17 cellular contexts compared by ENCODE assay signal in the genomic region with DNA sequence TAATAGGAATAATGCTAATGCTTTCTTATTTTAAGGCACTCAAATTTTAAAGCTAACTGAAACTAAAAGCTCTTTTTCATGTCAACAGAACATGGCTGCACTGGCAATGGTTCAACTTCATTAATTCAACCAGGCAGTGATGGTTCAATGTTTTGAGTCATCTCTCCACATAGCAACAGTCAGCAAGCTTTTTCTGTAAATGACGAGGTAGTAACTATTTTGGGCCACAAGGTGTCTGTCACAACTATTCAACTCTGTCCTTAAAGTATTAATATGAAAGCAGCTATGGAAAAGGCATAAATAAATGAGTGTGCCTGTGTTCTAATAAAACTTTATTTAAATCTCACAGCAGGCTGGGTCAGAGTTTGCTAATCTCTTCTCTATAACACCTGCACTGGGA.
DNase-seq lines count a peak whose midpoint lies in the region; TF ChIP-seq lines count a peak whose summit lies in the region.
"Had no signal": no experiment of that assay in that cellular context is flagged by ENCODE, and none has a peak within 500 bp of the region (broad histone marks: within the 10 kb centered on the region; RNA-seq: fewer than 3 reads in every experiment).

No MANE protein-coding gene starts in this region.

- H3K9me3 ChIP-seq in A673 (ENCODE audit: low read depth, low read length, poor library complexity, severe bottlenecking) (no peaks in the 10 kb centered on the region), SK-N-SH (no peaks in the 10 kb centered on the region)
- H3K9me3 ChIP-seq: prostate gland, SJSA1 had no signal

- no peak for TF ChIP-seq EP300 in SK-N-SH (IDR thresholded peaks at IDR 0.05; ENCODE audit: borderline replicate concordance in 1 of 2, low read depth in 1 of 2, low read length in 1 of 2)

- H3K27ac ChIP-seq in A673 (ENCODE audit: low read depth, low read length, poor library complexity, severe bottlenecking), result no peak overlapping the region
- no peak overlapping the region for H3K27ac ChIP-seq in SK-N-SH (ENCODE audit: low read depth in 2 of 2, low read length in 1 of 2)
- H3K27ac ChIP-seq: prostate gland, SJSA1 had no signal

- H3F3A ChIP-seq in SK-N-SH (replicated peaks; ENCODE audit: insufficient read depth), result no peaks in the 10 kb centered on the region

- DNase-seq in A673 (ENCODE audit: low spot score), result peak; percentile 4
- peak; percentile 12 for DNase-seq in H4 (ENCODE audit: low spot score)
- DNase-seq in SK-N-SH, result no peak
- DNase-seq in fibroblast of pulmonary artery (ENCODE audit: low read depth), result peak; percentile 47
- DNase-seq in stimulated activated CD4-positive, alpha-beta T cell treated with anti-CD3 and anti-CD28 coated beads, Interleukin-4, amount 100 ng/mL, for 4 hours, result no peak
- DNase-seq in CD14-positive monocyte (ENCODE audit: low spot score), result no peak
- no peak for DNase-seq in NCI-H1092 treated with DMSO at 0.1 percent for 48 hours (lab: John Stamatoyannopoulos, UW)
- no peak for DNase-seq in activated naive CD4-positive, alpha-beta T cell treated with anti-CD3 and anti-CD28 coated beads, Interleukin-2, amount 10 ng/mL, durations not matched to agents 7 days and 5 days
- DNase-seq: activated CD4-positive, alpha-beta T cell treated with anti-CD3 and anti-CD28 coated beads for 1 hour; activated T-cell treated with anti-CD3 and anti-CD28 coated beads, Interleukin-2, amount 50 U/mL, for 24 hours; C1 segment of cervical spinal cord; erythroblast; NCI-H1048; stimulated activated CD4-positive, alpha-beta T cell treated with anti-CD3 and anti-CD28 coated beads, Interleukin-4, amount 100 ng/mL, for 1 hour had no signal

- H3K79me2 ChIP-seq in SK-N-SH (ENCODE audit: insufficient read depth), result no peaks in the 10 kb centered on the region

- no peak overlapping the region for H3K4me3 ChIP-seq in A673 (ENCODE audit: low read depth, low read length, poor library complexity, severe bottlenecking)
- no peak overlapping the region for H3K4me3 ChIP-seq in SK-N-SH (ENCODE audit: low read depth in 2 of 2, low read length in 1 of 2)
- no peak overlapping the region for H3K4me3 ChIP-seq in fibroblast of pulmonary artery (replicated peaks; ENCODE audit: low read depth, low read length)
- H3K4me3 ChIP-seq: prostate gland, SJSA1 had no signal

- H3K4me2 ChIP-seq in SK-N-SH, result no peak overlapping the region

- no peak overlapping the region for H3K9ac ChIP-seq in SK-N-SH

- no peaks in the 10 kb centered on the region for H3K27me3 ChIP-seq in A673 (replicated peaks; ENCODE audit: insufficient read depth, low read depth, low read length, poor library complexity)
- H3K27me3 ChIP-seq in SK-N-SH (ENCODE audit: insufficient read depth), result no peaks in the 10 kb centered on the region
- H3K27me3 ChIP-seq: SJSA1 had no signal

- no peak for TF ChIP-seq CTCF in A673 (conservative IDR thresholded peaks at IDR 0.05; ENCODE audit: low read depth, low read length)
- peak; percentile 33 for TF ChIP-seq CTCF in SK-N-SH (IDR thresholded peaks at IDR 0.05)
- peak; percentile 15 for TF ChIP-seq CTCF in fibroblast of pulmonary artery (IDR thresholded peaks at IDR 0.05; ENCODE audit: low read length, missing control alignments)
- TF ChIP-seq CTCF in CD14-positive monocyte (IDR thresholded peaks at IDR 0.05), result no peak

- no peaks in the 10 kb centered on the region for H4K20me1 ChIP-seq in SK-N-SH (ENCODE audit: insufficient read depth)

- no peaks in the 10 kb centered on the region for H3K4me1 Mint-ChIP-seq in CD14-positive monocyte
- no peaks in the 10 kb centered on the region for H3K4me1 Mint-ChIP-seq in activated naive CD4-positive, alpha-beta T cell treated with anti-CD3 and anti-CD28 coated beads, Interleukin-2, amount 10 ng/mL, durations not matched to agents 7 days and 5 days

- no peaks in the 10 kb centered on the region for H3K9me2 ChIP-seq in SK-N-SH

- no peak overlapping the region for H3K27ac Mint-ChIP-seq in CD14-positive monocyte
- no peak overlapping the region for H3K27ac Mint-ChIP-seq in activated naive CD4-positive, alpha-beta T cell treated with anti-CD3 and anti-CD28 coated beads, Interleukin-2, amount 10 ng/mL, durations not matched to agents 7 days and 5 days
- H3K27ac Mint-ChIP-seq: activated T-cell treated with anti-CD3 and anti-CD28 coated beads, Interleukin-2, amount 50 U/mL, for 24 hours; stimulated activated naive CD8-positive, alpha-beta T cell treated with anti-CD3 and anti-CD28 coated beads, Interleukin-15, Interleukin-2, amounts not matched to agents 100 ng/mL and 50 ng/mL, for 24 hours had no signal

- no TSS peak for BruUV-seq in A673 (replicated peaks; lab: Mats Ljungman, UMichigan)

- WGBS in SK-N-SH (ENCODE audit: low lambda C conversion rate), result 33% methylated on average over 1 of the region's 1 CpG

- no peaks in the 10 kb centered on the region for H3K36me3 Mint-ChIP-seq in CD14-positive monocyte
- H3K36me3 Mint-ChIP-seq in activated naive CD4-positive, alpha-beta T cell treated with anti-CD3 and anti-CD28 coated beads, Interleukin-2, amount 10 ng/mL, durations not matched to agents 7 days and 5 days, result no peaks in the 10 kb centered on the region

- no peaks in the 10 kb centered on the region for H3K4me1 ChIP-seq in A673 (ENCODE audit: insufficient read depth, low read length, poor library complexity, severe bottlenecking)
- no peaks in the 10 kb centered on the region; a peak in 1 of 4 replicates for H3K4me1 ChIP-seq in SK-N-SH (ENCODE audit: control insufficient read depth in 1 of 2, insufficient read depth in 2 of 2, low read depth in 1 of 2, low read length in 1 of 2)
- H3K4me1 ChIP-seq: prostate gland, SJSA1 had no signal

- intact Hi-C loops in A673 (cut with micrococcal nuclease; ENCODE audit: unreplicated experiment), result no loop called here
- intact Hi-C loops in CD14-positive monocyte (cut with micrococcal nuclease), result no loop called here

- no peaks in the 10 kb centered on the region for H3K27me3 Mint-ChIP-seq in CD14-positive monocyte (ENCODE audit: low read depth in 3 of 3)
- no peaks in the 10 kb centered on the region for H3K27me3 Mint-ChIP-seq in activated naive CD4-positive, alpha-beta T cell treated with anti-CD3 and anti-CD28 coated beads, Interleukin-2, amount 10 ng/mL, durations not matched to agents 7 days and 5 days
- H3K27me3 Mint-ChIP-seq: activated T-cell treated with anti-CD3 and anti-CD28 coated beads, Interleukin-2, amount 50 U/mL, for 24 hours; stimulated activated naive CD8-positive, alpha-beta T cell treated with anti-CD3 and anti-CD28 coated beads, Interleukin-15, Interleukin-2, amounts not matched to agents 100 ng/mL and 50 ng/mL, for 24 hours had no signal

- POLR2A ChIA-PET in A673 (lab: Charles Lee; ENCODE audit: low non-redundant PET) (no interaction called here), SK-N-SH (lab: Yijun Ruan, JAX) (no interaction called here)

- H3K9me3 Mint-ChIP-seq in CD14-positive monocyte, result no peaks in the 10 kb centered on the region
- H3K9me3 Mint-ChIP-seq in activated naive CD4-positive, alpha-beta T cell treated with anti-CD3 and anti-CD28 coated beads, Interleukin-2, amount 10 ng/mL, durations not matched to agents 7 days and 5 days, result peaks cover 7% of the 10 kb centered on the region

- no peak overlapping the region for H3K4me3 Mint-ChIP-seq in CD14-positive monocyte
- no peak overlapping the region for H3K4me3 Mint-ChIP-seq in activated naive CD4-positive, alpha-beta T cell treated with anti-CD3 and anti-CD28 coated beads, Interleukin-2, amount 10 ng/mL, durations not matched to agents 7 days and 5 days
- H3K4me3 Mint-ChIP-seq: activated T-cell treated with anti-CD3 and anti-CD28 coated beads, Interleukin-2, amount 50 U/mL, for 24 hours; stimulated activated naive CD8-positive, alpha-beta T cell treated with anti-CD3 and anti-CD28 coated beads, Interleukin-15, Interleukin-2, amounts not matched to agents 100 ng/mL and 50 ng/mL, for 24 hours had no signal

- H3K36me3 ChIP-seq in A673 (ENCODE audit: insufficient read depth, low read length, poor library complexity, severe bottlenecking), result no peaks in the 10 kb centered on the region
- no peaks in the 10 kb centered on the region for H3K36me3 ChIP-seq in SK-N-SH (replicated peaks in 1 of 2; ENCODE audit: control insufficient read depth in 1 of 2, insufficient read depth in 2 of 2, low read length in 1 of 2)
- H3K36me3 ChIP-seq: prostate gland, SJSA1 had no signal

- no peak overlapping the region for H2AFZ ChIP-seq in SK-N-SH (ENCODE audit: low read depth)

- peak; percentile 32; the same call in 1 of the 2 replicates for TF ChIP-seq RAD21 in SK-N-SH (IDR thresholded peaks at IDR 0.05; ENCODE audit: low read length)

- CTCF ChIA-PET in A673 (lab: Charles Lee) (no interaction called here), SK-N-SH (lab: Yijun Ruan, JAX) (interaction anchor here (0.7 to 1.5 kb wide), 2 partner anchors 9 to 25 kb away, joined by 3 to 8 read pairs; no protein-coding TSS in a partner anchor)
- CTCF ChIA-PET in activated naive CD4-positive, alpha-beta T cell treated with anti-CD3 and anti-CD28 coated beads, Interleukin-2, amount 10 ng/mL, durations not matched to agents 7 days and 5 days (lab: Charles Lee), result interaction anchor here (0.6 kb wide), 1 partner anchor 1348 kb away, joined by 3 read pairs; no protein-coding TSS in a partner anchor

TF ChIP-seq in SK-N-SH, 30 proteins besides CTCF, POLR2A, EP300 and RAD21:
- TF ChIP-seq GATA2 (CRISPR knock-in tag; IDR thresholded peaks at IDR 0.05) (no peak), TCF12 (IDR thresholded peaks at IDR 0.05) (no peak)
- TF ChIP-seq, protein P1, sequence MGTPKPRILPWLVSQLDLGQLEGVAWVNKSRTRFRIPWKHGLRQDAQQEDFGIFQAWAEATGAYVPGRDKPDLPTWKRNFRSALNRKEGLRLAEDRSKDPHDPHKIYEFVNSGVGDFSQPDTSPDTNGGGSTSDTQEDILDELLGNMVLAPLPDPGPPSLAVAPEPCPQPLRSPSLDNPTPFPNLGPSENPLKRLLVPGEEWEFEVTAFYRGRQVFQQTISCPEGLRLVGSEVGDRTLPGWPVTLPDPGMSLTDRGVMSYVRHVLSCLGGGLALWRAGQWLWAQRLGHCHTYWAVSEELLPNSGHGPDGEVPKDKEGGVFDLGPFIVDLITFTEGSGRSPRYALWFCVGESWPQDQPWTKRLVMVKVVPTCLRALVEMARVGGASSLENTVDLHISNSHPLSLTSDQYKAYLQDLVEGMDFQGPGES (IDR thresholded peaks at IDR 0.05; ENCODE audit: low read depth, low read length), result no peak

Comparison
In these comparisons a context has a peak if more than half of its experiments do, and no peak if none do; other contexts are left out.
1. DNase-seq: peak in A673 (single experiment), H4 (single experiment) and fibroblast of pulmonary artery (single experiment); none in SK-N-SH (single experiment), stimulated activated CD4-positive, alpha-beta T cell treated with anti-CD3 and anti-CD28 coated beads, Interleukin-4, amount 100 ng/mL, for 4 hours (0 of 2), CD14-positive monocyte (single experiment), NCI-H1092 treated with DMSO at 0.1 percent for 48 hours (single experiment) and activated naive CD4-positive, alpha-beta T cell treated with anti-CD3 and anti-CD28 coated beads, Interleukin-2, amount 10 ng/mL, durations not matched to agents 7 days and 5 days (single experiment).
2. CTCF ChIP-seq: peak in SK-N-SH (single experiment) and fibroblast of pulmonary artery (single experiment); none in A673 (single experiment) and CD14-positive monocyte (single experiment).